Comparison of ENCODE assay signal across 1 cellular context in the genomic region with DNA sequence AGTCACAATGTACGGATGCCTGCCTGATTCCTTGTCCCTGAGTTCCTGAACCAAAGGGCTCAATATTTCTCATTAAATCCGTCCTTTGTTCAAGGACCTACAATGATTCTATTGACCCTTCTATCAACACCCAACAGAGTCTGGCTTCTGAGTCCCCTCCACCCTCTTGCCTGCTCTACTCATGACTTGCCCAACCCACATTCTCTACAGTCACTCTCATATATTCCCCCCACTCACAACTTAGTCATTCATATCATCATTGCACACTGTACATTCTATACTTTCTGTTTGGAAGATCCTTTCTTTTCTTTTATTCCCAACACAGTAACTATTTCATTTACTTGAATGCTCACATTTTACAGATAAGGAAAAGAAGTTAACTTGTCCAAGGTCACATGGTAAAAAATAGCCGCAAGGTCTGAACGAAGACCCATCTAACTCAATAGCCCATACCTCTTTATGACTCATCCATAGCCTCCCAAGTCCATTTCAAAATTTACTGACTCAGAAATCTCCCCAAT.
TF ChIP-seq lines count a peak whose summit lies in the region.

No MANE protein-coding gene starts in this region.

TF ChIP-seq in WTC11, 78 proteins besides CTCF, POLR2A, EP300 and RAD21 (continued from another document):
- TF ChIP-seq IRF1 (CRISPR knock-in tag; IDR thresholded peaks at IDR 0.05) (no peak), ZNF232 (CRISPR knock-in tag; IDR thresholded peaks at IDR 0.05) (no peak), AR (CRISPR knock-in tag; IDR thresholded peaks at IDR 0.05) (no peak), NR1H2 (CRISPR knock-in tag; IDR thresholded peaks at IDR 0.05) (no peak), GRHL2 (CRISPR knock-in tag; IDR thresholded peaks at IDR 0.05; ENCODE audit: insufficient replicate concordance, severe bottlenecking) (no peak), SMAD4 (CRISPR knock-in tag; IDR thresholded peaks at IDR 0.05) (no peak), NFATC4 (CRISPR knock-in tag; IDR thresholded peaks at IDR 0.05) (no peak), CBFB (CRISPR knock-in tag; IDR thresholded peaks at IDR 0.05; ENCODE audit: low read depth) (no peak), MLX (CRISPR knock-in tag; IDR thresholded peaks at IDR 0.05) (no peak), ZNF512 (CRISPR knock-in tag; IDR thresholded peaks at IDR 0.05; ENCODE audit: borderline replicate concordance) (no peak), ESRRA (CRISPR knock-in tag; IDR thresholded peaks at IDR 0.05; ENCODE audit: borderline replicate concordance) (no peak)
- TF ChIP-seq, protein P1, sequence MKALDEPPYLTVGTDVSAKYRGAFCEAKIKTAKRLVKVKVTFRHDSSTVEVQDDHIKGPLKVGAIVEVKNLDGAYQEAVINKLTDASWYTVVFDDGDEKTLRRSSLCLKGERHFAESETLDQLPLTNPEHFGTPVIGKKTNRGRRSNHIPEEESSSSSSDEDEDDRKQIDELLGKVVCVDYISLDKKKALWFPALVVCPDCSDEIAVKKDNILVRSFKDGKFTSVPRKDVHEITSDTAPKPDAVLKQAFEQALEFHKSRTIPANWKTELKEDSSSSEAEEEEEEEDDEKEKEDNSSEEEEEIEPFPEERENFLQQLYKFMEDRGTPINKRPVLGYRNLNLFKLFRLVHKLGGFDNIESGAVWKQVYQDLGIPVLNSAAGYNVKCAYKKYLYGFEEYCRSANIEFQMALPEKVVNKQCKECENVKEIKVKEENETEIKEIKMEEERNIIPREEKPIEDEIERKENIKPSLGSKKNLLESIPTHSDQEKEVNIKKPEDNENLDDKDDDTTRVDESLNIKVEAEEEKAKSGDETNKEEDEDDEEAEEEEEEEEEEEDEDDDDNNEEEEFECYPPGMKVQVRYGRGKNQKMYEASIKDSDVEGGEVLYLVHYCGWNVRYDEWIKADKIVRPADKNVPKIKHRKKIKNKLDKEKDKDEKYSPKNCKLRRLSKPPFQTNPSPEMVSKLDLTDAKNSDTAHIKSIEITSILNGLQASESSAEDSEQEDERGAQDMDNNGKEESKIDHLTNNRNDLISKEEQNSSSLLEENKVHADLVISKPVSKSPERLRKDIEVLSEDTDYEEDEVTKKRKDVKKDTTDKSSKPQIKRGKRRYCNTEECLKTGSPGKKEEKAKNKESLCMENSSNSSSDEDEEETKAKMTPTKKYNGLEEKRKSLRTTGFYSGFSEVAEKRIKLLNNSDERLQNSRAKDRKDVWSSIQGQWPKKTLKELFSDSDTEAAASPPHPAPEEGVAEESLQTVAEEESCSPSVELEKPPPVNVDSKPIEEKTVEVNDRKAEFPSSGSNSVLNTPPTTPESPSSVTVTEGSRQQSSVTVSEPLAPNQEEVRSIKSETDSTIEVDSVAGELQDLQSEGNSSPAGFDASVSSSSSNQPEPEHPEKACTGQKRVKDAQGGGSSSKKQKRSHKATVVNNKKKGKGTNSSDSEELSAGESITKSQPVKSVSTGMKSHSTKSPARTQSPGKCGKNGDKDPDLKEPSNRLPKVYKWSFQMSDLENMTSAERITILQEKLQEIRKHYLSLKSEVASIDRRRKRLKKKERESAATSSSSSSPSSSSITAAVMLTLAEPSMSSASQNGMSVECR (CRISPR knock-in tag; IDR thresholded peaks at IDR 0.05; ENCODE audit: borderline replicate concordance): no peak
